25 cellular contexts compared by ENCODE assay signal in the genomic region with DNA sequence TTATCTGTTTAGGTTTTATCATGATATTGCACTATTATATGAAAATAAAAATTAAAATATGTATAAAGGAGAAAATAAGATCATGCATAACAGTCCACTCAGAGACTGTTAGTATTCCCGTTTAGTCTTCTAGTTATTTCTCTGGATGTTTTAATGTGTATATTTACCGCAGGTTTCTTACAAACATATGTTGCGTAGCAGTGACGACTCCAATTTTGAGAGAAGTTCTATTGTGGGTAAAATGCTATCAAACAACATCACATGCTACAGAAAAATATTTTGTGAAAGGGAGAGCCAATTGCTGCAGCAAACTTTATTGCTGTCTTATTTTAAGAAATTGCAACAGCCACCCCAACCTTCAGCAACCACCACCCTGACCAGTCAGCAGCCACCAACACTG.
"Had no signal": no experiment of that assay in that cellular context is flagged by ENCODE, and none has a peak within 500 bp of the region (broad histone marks: within the 10 kb centered on the region; RNA-seq: fewer than 3 reads in every experiment).

No MANE protein-coding gene starts in this region.

- ATAC-seq: K562, SK-N-SH treated with all-trans-retinoic acid at 6 μM for 48 hours, T-helper 17 cell had no signal

- H3K27ac Mint-ChIP-seq: IgD-negative memory B cell; T-helper 17 cell; T-helper 2 cell treated with Interferon-gamma antibody and Interleukin-4, amounts not matched to agents 5 μg/mL and 100 μg/mL, for 36 hours had no signal

- H3K4me3 ChIP-seq: K562, SJCRH30 had no signal

- H3K4me1 Mint-ChIP-seq: IgD-negative memory B cell had no signal

- H3K4me3 Mint-ChIP-seq: IgD-negative memory B cell; T-helper 17 cell; T-helper 2 cell treated with Interferon-gamma antibody and Interleukin-4, amounts not matched to agents 5 μg/mL and 100 μg/mL, for 36 hours had no signal

- DNase-seq: Kasumi-1, MM.1S, NCI-H1092, NCI-H1105 treated with DMSO at 0.1 percent for 48 hours, NCI-H1417 treated with DMSO at 0.1 percent for 48 hours, NCI-H146, NCI-H1694 treated with DMSO at 0.1 percent for 48 hours, NCI-H1930, NCI-H2081, NCI-H2107, NCI-H226, NCI-H446, NCI-H510A, NCI-H524 treated with DMSO at 0.1 percent for 48 hours, NCI-H69, NCI-H774, Right ventricle myocardium superior, RPMI8226, SJCRH30, T-helper 1 cell, T-helper 17 cell had no signal

- H3K9me3 Mint-ChIP-seq: IgD-negative memory B cell; T-helper 2 cell treated with Interferon-gamma antibody and Interleukin-4, amounts not matched to agents 5 μg/mL and 100 μg/mL, for 36 hours had no signal
